Comparison of ENCODE assay signal across 11 cellular contexts in genomic region chr1:84166797-84167196, GRCh38. TPM values are rescaled to one million over a fixed set of nuclear protein-coding genes. Genes with fewer than 3 reads are reported as not detected.
DNase-seq lines count a peak whose midpoint lies in the region; ATAC-seq and FAIRE-seq lines count a peak whose summit lies in the region.
"Had no signal": no experiment of that assay in that cellular context is flagged by ENCODE, and none has a peak within 500 bp of the region (broad histone marks: within the 10 kb centered on the region; RNA-seq: fewer than 3 reads in every experiment).

No MANE protein-coding gene starts in this region.

- DNase-seq in cerebellar cortex (ENCODE audit: low spot score) (peak; percentile 37), middle frontal gyrus (ENCODE audit: extremely low spot score, low spot score) (no peak), RCC 7860 (ENCODE audit: low spot score) (no peak), NCI-H1436 (lab: John Stamatoyannopoulos, UW) (no peak), left lobe of liver (ENCODE audit: low spot score) (no peak)
- DNase-seq: DMS153, thyroid gland had no signal

- ATAC-seq in GM18517 (IDR thresholded peaks at IDR 0.05; ENCODE audit: unreplicated experiment) (peak; percentile 97), GM21447 (IDR thresholded peaks at IDR 0.05; ENCODE audit: unreplicated experiment) (peak; percentile 97), HG03175 (IDR thresholded peaks at IDR 0.05; ENCODE audit: unreplicated experiment) (peak; percentile 98), left lobe of liver (no peak)

- no peak for FAIRE-seq in RCC 7860 (lab: Jason Lieb, UNC)
- FAIRE-seq: H1 had no signal

RNA-seq across cellular contexts. Expression of gene PRKACB, which starts 22.7 kb away (rescaled TPM):
- 16.6 TPM for total RNA-seq in left lobe of liver
